In genomic region chr1:175471039-175471800, GRCh38 we compare ENCODE assay signal across 13 cellular contexts.
DNase-seq lines count a peak whose midpoint lies in the region; ATAC-seq, FAIRE-seq and TF ChIP-seq lines count a peak whose summit lies in the region.
"Had no signal": no experiment of that assay in that cellular context is flagged by ENCODE, and none has a peak within 500 bp of the region (broad histone marks: within the 10 kb centered on the region; RNA-seq: fewer than 3 reads in every experiment).

No MANE protein-coding gene starts in this region.

- H3K4me2 ChIP-seq in H9 (ENCODE audit: insufficient read depth, insufficient read length, low read length), result no peak overlapping the region
- H3K4me2 ChIP-seq: PC-9 had no signal

- H3K9me3 ChIP-seq in mucosa of descending colon (no peaks in the 10 kb centered on the region), H9 (ENCODE audit: control insufficient read depth, low read depth, low read length) (no peaks in the 10 kb centered on the region)

- no peaks in the 10 kb centered on the region for H3K36me3 Mint-ChIP-seq in H9 (ENCODE audit: insufficient read depth in 1 of 3, low read depth in 3 of 3)
- H3K36me3 Mint-ChIP-seq in effector memory CD8-positive, alpha-beta T cell (ENCODE audit: insufficient read depth), result peaks cover 3% of the 10 kb centered on the region
- H3K36me3 Mint-ChIP-seq: activated naive CD4-positive, alpha-beta T cell treated with anti-CD3 and anti-CD28 coated beads, Interleukin-2, amount 50 U/mL, for 24 hours had no signal

- H3K36me3 ChIP-seq in mucosa of descending colon (ENCODE audit: low read depth), result no peaks in the 10 kb centered on the region

- H3K79me2 ChIP-seq in H9 (ENCODE audit: insufficient read depth, low read length), result no peaks in the 10 kb centered on the region

- intact Hi-C loops in mucosa of descending colon (cut with DNase I, micrococcal nuclease), result no loop called here

- no peak overlapping the region for H3K27ac Mint-ChIP-seq in H9
- H3K27ac Mint-ChIP-seq in effector memory CD8-positive, alpha-beta T cell, result no peak overlapping the region
- H3K27ac Mint-ChIP-seq: activated naive CD4-positive, alpha-beta T cell treated with anti-CD3 and anti-CD28 coated beads, Interleukin-2, amount 50 U/mL, for 24 hours had no signal

- no peak overlapping the region for H3T11ph ChIP-seq in H9 (ENCODE audit: low read length)

- H2BK5ac ChIP-seq in H9 (ENCODE audit: insufficient read length, low read length), result no peak overlapping the region

- no peak overlapping the region for H3K27ac ChIP-seq in H9 (ENCODE audit: insufficient read length, low read depth, low read length)
- H3K27ac ChIP-seq: PC-9 had no signal

- in situ Hi-C loops in SK-MEL-5 (cut with HindIII; ENCODE audit: low pct_unique_long_range_greater_than_20kb, low sequenced_read_pairs), result no loop called here

- H3K4me3 Mint-ChIP-seq in H9, result no peak overlapping the region
- no peak overlapping the region for H3K4me3 Mint-ChIP-seq in effector memory CD8-positive, alpha-beta T cell
- H3K4me3 Mint-ChIP-seq: activated naive CD4-positive, alpha-beta T cell treated with anti-CD3 and anti-CD28 coated beads, Interleukin-2, amount 50 U/mL, for 24 hours had no signal

- ATAC-seq in HG03439 (IDR thresholded peaks at IDR 0.05; ENCODE audit: unreplicated experiment), result peak; percentile 86
- ATAC-seq in mucosa of descending colon, result peak; percentile 88
- no peak for ATAC-seq in GM19463 (IDR thresholded peaks at IDR 0.05; ENCODE audit: unreplicated experiment)
- ATAC-seq in effector memory CD8-positive, alpha-beta T cell (replicated peaks), result no peak

- no peaks in the 10 kb centered on the region for H3K79me1 ChIP-seq in H9 (ENCODE audit: insufficient read depth, low read depth, low read length, poor library complexity, severe bottlenecking)

- H2AK5ac ChIP-seq in H9 (ENCODE audit: insufficient read length, low read length), result no peak overlapping the region

- no peak for TF ChIP-seq POLR2A in GM12892 (IDR thresholded peaks at IDR 0.05; ENCODE audit: low read depth, low read length)

- H2BK12ac ChIP-seq in H9 (ENCODE audit: insufficient read length, low read depth, low read length), result no peak overlapping the region

- H3K27me3 ChIP-seq in H9 (ENCODE audit: insufficient read depth, low read length), result no peaks in the 10 kb centered on the region

- H2BK120ac ChIP-seq in H9 (ENCODE audit: low read depth, low read length, poor library complexity, severe bottlenecking), result no peak overlapping the region

- H4K20me1 ChIP-seq in H9 (ENCODE audit: control insufficient read depth, insufficient read depth, insufficient read length), result no peaks in the 10 kb centered on the region

- no peak for TF ChIP-seq CTCF in mucosa of descending colon (IDR thresholded peaks at IDR 0.05)
- no peak for TF ChIP-seq CTCF in H9 (conservative IDR thresholded peaks at IDR 0.05)

- H3K4ac ChIP-seq in H9 (ENCODE audit: low read depth, low read length), result no peak overlapping the region

- no peak overlapping the region for H2AFZ ChIP-seq in H9 (ENCODE audit: low read length)
- H2AFZ ChIP-seq: PC-9 had no signal

- peaks cover 8% of the 10 kb centered on the region for H3K27me3 Mint-ChIP-seq in H9 (ENCODE audit: low read depth)
- peaks cover 55 to 57% of the 10 kb centered on the region in 2 donors for H3K27me3 Mint-ChIP-seq in effector memory CD8-positive, alpha-beta T cell

- H3K9ac ChIP-seq in H9 (ENCODE audit: extremely low read depth, insufficient read length, low read length), result no peak overlapping the region

- DNase-seq in GM12892 (ENCODE audit: insufficient read length) (no peak), SK-MEL-5 (ENCODE audit: low read depth, low spot score) (peak; percentile 3), mucosa of descending colon (no peak), iPS-NIHi11 (ENCODE audit: low spot score) (no peak), H9 (no peak)
- no peak for DNase-seq in effector memory CD8-positive, alpha-beta T cell
- DNase-seq: activated CD4-positive, CD25-positive, alpha-beta regulatory T cell treated with anti-CD3 and anti-CD28 coated beads, Interleukin-2, amount 50 U/mL, for 72 hours; MM.1S had no signal

- no peak overlapping the region for H3K14ac ChIP-seq in H9 (ENCODE audit: insufficient read depth, low read length)

- H4K5ac ChIP-seq in H9 (ENCODE audit: insufficient read length, low read depth, low read length), result no peak overlapping the region

- no peak overlapping the region for H3K4me3 ChIP-seq in mucosa of descending colon
- H3K4me3 ChIP-seq: PC-9 had no signal

- FAIRE-seq in GM12892 (lab: Jason Lieb, UNC), result peak; percentile 67
- FAIRE-seq: G401.6 had no signal

- no CpG with 5 or more reads among the region's 10 CpGs for WGBS in H9 (ENCODE audit: extremely low coverage, insufficient read length, low lambda C conversion rate)

- H3K56ac ChIP-seq in H9 (ENCODE audit: insufficient read length, low read depth, low read length), result no peak overlapping the region

- no peaks in the 10 kb centered on the region for H3K9me3 Mint-ChIP-seq in H9
- no peaks in the 10 kb centered on the region for H3K9me3 Mint-ChIP-seq in effector memory CD8-positive, alpha-beta T cell
- H3K9me3 Mint-ChIP-seq: activated naive CD4-positive, alpha-beta T cell treated with anti-CD3 and anti-CD28 coated beads, Interleukin-2, amount 50 U/mL, for 24 hours had no signal

- H3K4me1 Mint-ChIP-seq in H9, result peaks cover 0 to 7% of the 10 kb centered on the region in 2 experiments; a peak in 2 of 4 replicates
- H3K4me1 Mint-ChIP-seq in effector memory CD8-positive, alpha-beta T cell (ENCODE audit: low read depth in 2 of 2), result no peaks in the 10 kb centered on the region
- H3K4me1 Mint-ChIP-seq: activated naive CD4-positive, alpha-beta T cell treated with anti-CD3 and anti-CD28 coated beads, Interleukin-2, amount 50 U/mL, for 24 hours had no signal

- no peak overlapping the region for H4K8ac ChIP-seq in H9 (replicated peaks; ENCODE audit: insufficient read length, low read depth, low read length)

- no peak overlapping the region for H2BK20ac ChIP-seq in H9 (ENCODE audit: low read depth, low read length, poor library complexity, severe bottlenecking)

- no peak overlapping the region for H4K91ac ChIP-seq in H9 (ENCODE audit: insufficient read length, low read depth, low read length)

- H2BK15ac ChIP-seq in H9 (ENCODE audit: low read depth, low read length), result no peak overlapping the region

- H3K23ac ChIP-seq in H9 (ENCODE audit: insufficient read length, low read depth, low read length), result no peak overlapping the region

- H3K4me1 ChIP-seq in mucosa of descending colon (ENCODE audit: low read depth) (no peaks in the 10 kb centered on the region), H9 (ENCODE audit: insufficient read depth, low read length) (no peaks in the 10 kb centered on the region; the same call in 1 of the 2 replicates)

- H3K23me2 ChIP-seq in H9 (ENCODE audit: insufficient read length, low read depth, low read length, poor library complexity, severe bottlenecking), result no peaks in the 10 kb centered on the region

- no peak overlapping the region for H3K18ac ChIP-seq in H9 (ENCODE audit: insufficient read length, low read depth, low read length)

Comparison
In these comparisons a context has a peak if more than half of its experiments do, and no peak if none do; other contexts are left out.
1. ATAC-seq: peak in HG03439 (single experiment) and mucosa of descending colon (single experiment); none in GM19463 (single experiment) and effector memory CD8-positive, alpha-beta T cell (single experiment).